20 cellular contexts compared by ENCODE assay signal in the genomic region with DNA sequence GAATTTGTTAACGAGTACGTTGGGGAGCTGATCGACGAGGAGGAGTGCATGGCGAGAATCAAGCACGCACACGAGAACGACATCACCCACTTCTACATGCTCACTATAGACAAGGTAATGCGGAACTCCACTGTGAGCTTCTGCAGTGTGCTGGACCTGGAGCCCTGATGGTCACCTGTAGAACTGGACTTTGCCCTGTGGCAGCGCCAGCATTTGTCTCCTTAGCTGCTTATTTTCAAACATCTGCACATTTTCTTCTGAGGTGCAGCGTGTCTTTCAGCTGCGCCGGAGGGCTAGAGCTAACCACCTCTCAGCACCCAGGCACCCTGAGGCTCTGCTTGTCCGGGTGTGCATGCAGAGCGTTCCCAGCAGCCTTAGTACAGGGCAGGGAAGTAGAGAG.
"Had no signal": no experiment of that assay in that cellular context is flagged by ENCODE, and none has a peak within 500 bp of the region (broad histone marks: within the 10 kb centered on the region; RNA-seq: fewer than 3 reads in every experiment).

No MANE protein-coding gene starts in this region.

- DNase-seq: colonic mucosa; dermis blood vessel endothelial cell; erythroblast; immature natural killer cell; left ventricle myocardium superior; mesenchymal stem cell; midbrain; occipital lobe; small intestine; stimulated activated CD4-positive, alpha-beta T cell treated with anti-CD3 and anti-CD28 coated beads, Interleukin-12 subunit alpha, Interleukin-12 subunit beta, amount 100 ng/mL, for 4 hours; stimulated activated naive CD4-positive, alpha-beta T cell; stomach; transverse colon had no signal

- ATAC-seq: foreskin keratinocyte had no signal

- H3K4me3 ChIP-seq: colonic mucosa, lung, right atrium auricular region, stomach, thoracic aorta, transverse colon had no signal

- H3K27ac ChIP-seq: colonic mucosa, foreskin keratinocyte, right atrium auricular region, stomach, thoracic aorta, transverse colon had no signal

- H3K9me3 Mint-ChIP-seq: natural killer cell treated with Interleukin-12 subunit alpha and Interleukin-12 subunit beta and Interleukin-15 and Interleukin-18, amount 100 ng/mL, for 72 hours had no signal

- H3K27ac Mint-ChIP-seq: natural killer cell treated with Interleukin-12 subunit alpha and Interleukin-12 subunit beta and Interleukin-15 and Interleukin-18, amount 100 ng/mL, for 72 hours had no signal

- H3K27me3 Mint-ChIP-seq: natural killer cell treated with Interleukin-12 subunit alpha and Interleukin-12 subunit beta and Interleukin-15 and Interleukin-18, amount 100 ng/mL, for 72 hours had no signal

- FAIRE-seq: endothelial cell of umbilical vein, keratinocyte, small intestine had no signal

- H3K9me3 ChIP-seq: colonic mucosa, right atrium auricular region, stomach, thoracic aorta, transverse colon had no signal

- H3K4me3 Mint-ChIP-seq: immature natural killer cell; natural killer cell treated with Interleukin-12 subunit alpha and Interleukin-12 subunit beta and Interleukin-15 and Interleukin-18, amount 100 ng/mL, for 72 hours had no signal

- H3K27me3 ChIP-seq: colonic mucosa, foreskin keratinocyte, right atrium auricular region, stomach, transverse colon had no signal

- H3K4me1 ChIP-seq: colonic mucosa, foreskin keratinocyte, stomach, transverse colon had no signal
